In genomic region chr3:137035631-137036030, GRCh38 we compare ENCODE assay signal across 9 cellular contexts.
DNase-seq lines count a peak whose midpoint lies in the region; ATAC-seq and TF ChIP-seq lines count a peak whose summit lies in the region.
"Had no signal": no experiment of that assay in that cellular context is flagged by ENCODE, and none has a peak within 500 bp of the region (broad histone marks: within the 10 kb centered on the region; RNA-seq: fewer than 3 reads in every experiment).

No MANE protein-coding gene starts in this region.

- H3K9ac ChIP-seq in GM23248, result no peak overlapping the region

- H3K36me3 Mint-ChIP-seq in activated T-helper 1 cell treated with anti-CD3 and anti-CD28 coated beads, Interleukin-12 subunit alpha, Interleukin-12 subunit beta, Interleukin-2, Interleukin-4 antibody, amounts not matched to agents 30 ng/mL and 10 ng/mL and 1 ng/mL, durations not matched to agents 14 hours and 24 hours and 36 hours (ENCODE audit: low read depth), result peaks cover 2% of the 10 kb centered on the region

- H3K36me3 ChIP-seq in BE2C (no peaks in the 10 kb centered on the region), GM23248 (ENCODE audit: low read depth) (no peaks in the 10 kb centered on the region)

- no peaks in the 10 kb centered on the region for H3K9me3 Mint-ChIP-seq in activated T-helper 1 cell treated with anti-CD3 and anti-CD28 coated beads, Interleukin-12 subunit alpha, Interleukin-12 subunit beta, Interleukin-2, Interleukin-4 antibody, amounts not matched to agents 30 ng/mL and 10 ng/mL and 1 ng/mL, durations not matched to agents 14 hours and 24 hours and 36 hours

- DNase-seq in BE2C, result peak; percentile 28
- peak; percentile 49 for DNase-seq in GM23248
- DNase-seq in RWPE1 (ENCODE audit: low spot score), result no peak
- DNase-seq in iPS-NIHi11 (ENCODE audit: low spot score), result peak; percentile 64
- no peak for DNase-seq in NCI-H1436 treated with DMSO at 0.1 percent for 48 hours (lab: John Stamatoyannopoulos, UW)
- no peak for DNase-seq in activated T-helper 1 cell treated with anti-CD3 and anti-CD28 coated beads, Interleukin-12 subunit alpha, Interleukin-12 subunit beta, Interleukin-2, Interleukin-4 antibody, amounts not matched to agents 30 ng/mL and 10 ng/mL and 1 ng/mL, durations not matched to agents 14 hours and 24 hours and 36 hours (ENCODE audit: low spot score)
- no peak for DNase-seq in Right ventricle myocardium inferior (ENCODE audit: missing footprints)
- DNase-seq: NCI-H1930 had no signal

- no peaks in the 10 kb centered on the region for H3F3A ChIP-seq in GM23248 (ENCODE audit: insufficient read depth)

- CTCF ChIA-PET in RWPE1 (lab: Yijun Ruan, JAX), result interaction anchor here (0.6 to 1.8 kb wide), 5 partner anchors 9 to 1028 kb away, joined by 3 to 4 read pairs (median 3); partner anchors contain the start of gene STAG1

- no peak overlapping the region for H2AFZ ChIP-seq in GM23248

- 84 to 89% methylated on average over 5 of the region's 5 CpGs for WGBS in GM23248 (ENCODE audit: low coverage in 1 of 2, low lambda C conversion rate in 2 of 2, missing lambda C conversion rate in 2 of 2), 2 experiments

- H3K4me1 Mint-ChIP-seq in activated T-helper 1 cell treated with anti-CD3 and anti-CD28 coated beads, Interleukin-12 subunit alpha, Interleukin-12 subunit beta, Interleukin-2, Interleukin-4 antibody, amounts not matched to agents 30 ng/mL and 10 ng/mL and 1 ng/mL, durations not matched to agents 14 hours and 24 hours and 36 hours (ENCODE audit: low read depth), result peaks cover 10% of the 10 kb centered on the region

- no peaks in the 10 kb centered on the region for H3K79me2 ChIP-seq in GM23248 (ENCODE audit: insufficient read depth)

- no peak for ATAC-seq in GM18520 (IDR thresholded peaks at IDR 0.05; ENCODE audit: unreplicated experiment)
- no peak for ATAC-seq in Right ventricle myocardium inferior

- H3K4me1 ChIP-seq in BE2C (no peaks in the 10 kb centered on the region), GM23248 (ENCODE audit: insufficient read depth) (no peaks in the 10 kb centered on the region)

- H3K4me3 Mint-ChIP-seq in activated T-helper 1 cell treated with anti-CD3 and anti-CD28 coated beads, Interleukin-12 subunit alpha, Interleukin-12 subunit beta, Interleukin-2, Interleukin-4 antibody, amounts not matched to agents 30 ng/mL and 10 ng/mL and 1 ng/mL, durations not matched to agents 14 hours and 24 hours and 36 hours, result no peak overlapping the region

- H4K20me1 ChIP-seq in GM23248 (ENCODE audit: insufficient read depth), result no peaks in the 10 kb centered on the region

- H3K9me2 ChIP-seq in GM23248 (ENCODE audit: insufficient read depth), result no peaks in the 10 kb centered on the region

- H3K27ac ChIP-seq in GM23248 (no peak overlapping the region), RWPE1 (peak overlapping the region; percentile 1; the same call in 1 of the 2 replicates)

- intact Hi-C loops in activated T-helper 1 cell treated with anti-CD3 and anti-CD28 coated beads, Interleukin-12 subunit alpha, Interleukin-12 subunit beta, Interleukin-2, Interleukin-4 antibody, amounts not matched to agents 30 ng/mL and 10 ng/mL and 1 ng/mL, durations not matched to agents 14 hours and 24 hours and 36 hours (cut with micrococcal nuclease), result loop anchor here (1.0 kb wide), 1 partner anchor 960 kb away; no protein-coding TSS in a partner anchor
- intact Hi-C loops in Right ventricle myocardium inferior (cut with DNase I), result no loop called here

- POLR2A ChIA-PET in RWPE1 (lab: Yijun Ruan, JAX; ENCODE audit: low non-redundant PET), result no interaction called here

- no peak overlapping the region for H3K27ac Mint-ChIP-seq in activated T-helper 1 cell treated with anti-CD3 and anti-CD28 coated beads, Interleukin-12 subunit alpha, Interleukin-12 subunit beta, Interleukin-2, Interleukin-4 antibody, amounts not matched to agents 30 ng/mL and 10 ng/mL and 1 ng/mL, durations not matched to agents 14 hours and 24 hours and 36 hours

- H3K27me3 ChIP-seq in BE2C (no peaks in the 10 kb centered on the region; the same call in 1 of the 2 replicates), GM23248 (replicated peaks; ENCODE audit: insufficient read depth) (no peaks in the 10 kb centered on the region)

- no peak overlapping the region for H3K4me2 ChIP-seq in GM23248 (ENCODE audit: unreplicated experiment)

- in situ Hi-C loops in GM23248 (cut with MboI), result no loop called here

- no peak overlapping the region for H3K4me3 ChIP-seq in BE2C (ENCODE audit: low read depth, low read length)
- no peak overlapping the region for H3K4me3 ChIP-seq in GM23248

- H3K9me3 ChIP-seq in BE2C, result no peaks in the 10 kb centered on the region
- H3K9me3 ChIP-seq in GM23248 (ENCODE audit: low read depth), result no peaks in the 10 kb centered on the region

- TF ChIP-seq CTCF in BE2C (IDR thresholded peaks at IDR 0.05; ENCODE audit: low read depth, low read length) (peak; percentile 50), RWPE1 (conservative IDR thresholded peaks at IDR 0.05; ENCODE audit: low read depth) (no peak)

- H3K27me3 Mint-ChIP-seq in activated T-helper 1 cell treated with anti-CD3 and anti-CD28 coated beads, Interleukin-12 subunit alpha, Interleukin-12 subunit beta, Interleukin-2, Interleukin-4 antibody, amounts not matched to agents 30 ng/mL and 10 ng/mL and 1 ng/mL, durations not matched to agents 14 hours and 24 hours and 36 hours (ENCODE audit: insufficient read depth), result peaks cover 21% of the 10 kb centered on the region

Comparison
In these comparisons a context has a peak if more than half of its experiments do, and no peak if none do; other contexts are left out.
1. DNase-seq: peak in BE2C (single experiment), GM23248 (single experiment) and iPS-NIHi11 (single experiment); none in RWPE1 (single experiment), NCI-H1436 treated with DMSO at 0.1 percent for 48 hours (single experiment), activated T-helper 1 cell treated with anti-CD3 and anti-CD28 coated beads, Interleukin-12 subunit alpha, Interleukin-12 subunit beta, Interleukin-2, Interleukin-4 antibody, amounts not matched to agents 30 ng/mL and 10 ng/mL and 1 ng/mL, durations not matched to agents 14 hours and 24 hours and 36 hours (single experiment) and Right ventricle myocardium inferior (single experiment).